In genomic region chr5:16539169-16539666, GRCh38 we compare ENCODE assay signal across 10 cellular contexts.
A peak's percentile ranks its signal among the peaks of the same experiment; 100 is the strongest.
DNase-seq lines count a peak whose midpoint lies in the region; ATAC-seq and TF ChIP-seq lines count a peak whose summit lies in the region.
"Had no signal": no experiment of that assay in that cellular context is flagged by ENCODE, and none has a peak within 500 bp of the region (broad histone marks: within the 10 kb centered on the region; RNA-seq: fewer than 3 reads in every experiment).

No MANE protein-coding gene starts in this region.

- H3K27me3 Mint-ChIP-seq in activated T-helper 17 cell treated with anti-CD3 and anti-CD28 coated beads, Interleukin-2, amount 50 U/mL, for 72 hours = no peaks in the 10 kb centered on the region
- peaks cover 2% of the 10 kb centered on the region for H3K27me3 Mint-ChIP-seq in mesothelial cell of epicardium (ENCODE audit: low read depth)

- peak overlapping the region; percentile 68 for H3K9ac ChIP-seq in adipocyte (ENCODE audit: low read length)

- H3K36me3 ChIP-seq in adipocyte (ENCODE audit: control insufficient read depth, insufficient read depth, low read length, severe bottlenecking) = peaks cover 2% of the 10 kb centered on the region

- ATAC-seq in Right ventricle myocardium superior (ENCODE audit: poor library complexity) = peak; percentile 90
- no peak for ATAC-seq in activated T-helper 17 cell treated with anti-CD3 and anti-CD28 coated beads, Interleukin-2, amount 50 U/mL, for 72 hours (replicated peaks)
- no peak for ATAC-seq in HG03457 (IDR thresholded peaks at IDR 0.05; ENCODE audit: unreplicated experiment)
- ATAC-seq: HCT116 had no signal

- H3K27me3 ChIP-seq in adipocyte (replicated peaks; ENCODE audit: control insufficient read depth, insufficient read depth, low read length) = no peaks in the 10 kb centered on the region

- H3K4me1 Mint-ChIP-seq in activated T-helper 17 cell treated with anti-CD3 and anti-CD28 coated beads, Interleukin-2, amount 50 U/mL, for 72 hours = peaks cover 5% of the 10 kb centered on the region
- H3K4me1 Mint-ChIP-seq in mesothelial cell of epicardium = no peaks in the 10 kb centered on the region

- no peaks in the 10 kb centered on the region for H3K9me3 ChIP-seq in adipocyte (ENCODE audit: control insufficient read depth, low read length)

- TF ChIP-seq CTCF in mesothelial cell of epicardium (IDR thresholded peaks at IDR 0.05; ENCODE audit: unreplicated experiment) = no peak

- H3K4me3 ChIP-seq in adipocyte (ENCODE audit: low read length) = peak overlapping the region; percentile 38

- DNase-seq in Daoy (ENCODE audit: low read depth) (peak; percentile 74), adipocyte (ENCODE audit: low read depth) (peak; percentile 91), Right ventricle myocardium superior (peak; percentile 86), retina (peak; percentile 34), NCI-H82 (lab: John Stamatoyannopoulos, UW) (no peak), mesothelial cell of epicardium (ENCODE audit: low spot score in 2 of 2, unreplicated experiment in 2 of 2) (no peak)
- DNase-seq: NCI-H2029 treated with DMSO at 0.1 percent for 48 hours had no signal

- intact Hi-C loops in Right ventricle myocardium superior (cut with DNase I) = no loop called here

- no peak overlapping the region for H3K4me3 Mint-ChIP-seq in activated T-helper 17 cell treated with anti-CD3 and anti-CD28 coated beads, Interleukin-2, amount 50 U/mL, for 72 hours
- no peak overlapping the region for H3K4me3 Mint-ChIP-seq in mesothelial cell of epicardium

- peaks cover 25% of the 10 kb centered on the region for H3K4me1 ChIP-seq in adipocyte (ENCODE audit: control insufficient read depth, insufficient read depth, low read length)

- H3K9me3 Mint-ChIP-seq in activated T-helper 17 cell treated with anti-CD3 and anti-CD28 coated beads, Interleukin-2, amount 50 U/mL, for 72 hours = no peaks in the 10 kb centered on the region
- H3K9me3 Mint-ChIP-seq in mesothelial cell of epicardium = no peaks in the 10 kb centered on the region

- H3K27ac Mint-ChIP-seq in activated T-helper 17 cell treated with anti-CD3 and anti-CD28 coated beads, Interleukin-2, amount 50 U/mL, for 72 hours = no peak overlapping the region
- H3K27ac Mint-ChIP-seq in mesothelial cell of epicardium = no peak overlapping the region

- no peaks in the 10 kb centered on the region for H3K36me3 Mint-ChIP-seq in activated T-helper 17 cell treated with anti-CD3 and anti-CD28 coated beads, Interleukin-2, amount 50 U/mL, for 72 hours (ENCODE audit: low read depth)
- no peaks in the 10 kb centered on the region for H3K36me3 Mint-ChIP-seq in mesothelial cell of epicardium

Comparison
In these comparisons a context has a peak if more than half of its experiments do, and no peak if none do; other contexts are left out.
1. DNase-seq: peak in Daoy (single experiment), adipocyte (single experiment), Right ventricle myocardium superior (single experiment) and retina (single experiment); none in NCI-H82 (single experiment) and mesothelial cell of epicardium (0 of 2).